Comparison of ENCODE assay signal across 16 cellular contexts in the genomic region with DNA sequence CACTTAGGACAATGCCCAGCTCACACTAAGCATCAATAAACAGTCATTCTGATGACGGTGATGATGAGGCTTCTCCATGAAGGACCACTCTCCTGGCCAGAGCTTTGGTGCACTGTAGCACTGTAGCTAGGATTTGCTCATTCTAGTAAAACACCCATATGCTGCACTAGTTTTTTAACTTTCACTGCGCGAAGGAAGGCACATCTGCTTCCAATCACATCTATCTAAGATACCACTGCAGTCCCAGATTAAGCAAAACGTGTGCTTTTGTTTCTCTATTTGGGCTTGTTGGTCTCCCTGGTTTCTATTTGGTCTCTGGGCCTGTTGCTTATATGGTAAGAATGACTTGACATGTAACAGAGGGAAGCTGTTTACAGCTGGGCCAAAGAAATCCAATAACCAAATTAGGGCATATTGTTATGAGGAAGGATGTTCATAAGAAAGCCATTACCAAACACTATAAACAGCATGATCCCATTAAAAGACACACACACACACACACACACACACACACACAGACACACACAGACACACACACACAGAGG.
A peak's percentile ranks its signal among the peaks of the same experiment; 100 is the strongest.
DNase-seq lines count a peak whose midpoint lies in the region; ATAC-seq, FAIRE-seq and TF ChIP-seq lines count a peak whose summit lies in the region.
"Had no signal": no experiment of that assay in that cellular context is flagged by ENCODE, and none has a peak within 500 bp of the region (broad histone marks: within the 10 kb centered on the region; RNA-seq: fewer than 3 reads in every experiment).

No MANE protein-coding gene starts in this region.

- CTCF ChIA-PET in K562 (lab: Yijun Ruan, JAX; ENCODE audit: low intra/inter-chr PET ratio) = no interaction called here

- H3K9me3 ChIP-seq in K562 (replicated peaks; ENCODE audit: control insufficient read depth, insufficient read depth, low read depth, low read length) = no peaks in the 10 kb centered on the region
- no peaks in the 10 kb centered on the region for H3K9me3 ChIP-seq in right atrium auricular region
- H3K9me3 ChIP-seq in stomach smooth muscle (ENCODE audit: control insufficient read depth in 2 of 2, low read length in 2 of 2) = no peaks in the 10 kb centered on the region
- H3K9me3 ChIP-seq in thyroid gland = no peaks in the 10 kb centered on the region
- H3K9me3 ChIP-seq: tibial artery had no signal

- POLR2A ChIA-PET in K562 (lab: Yijun Ruan, JAX) = no interaction called here

- BruUV-seq in K562 (replicated peaks; lab: Mats Ljungman, UMichigan) = no TSS peak

- intact Hi-C loops in K562 (cut with micrococcal nuclease) = loop anchor here (5.0 kb wide), 1 partner anchor 62 kb away; the partner anchor contains the start of genes FAM229B and TUBE1
- intact Hi-C loops in thyroid gland (cut with DNase I) = no loop called here

- no peaks in the 10 kb centered on the region for H3K79me2 ChIP-seq in K562 (ENCODE audit: control insufficient read depth, insufficient read depth, low read length)

- TF ChIP-seq POLR2A in K562 (conservative IDR thresholded peaks at IDR 0.05) = no peak
- no peak for TF ChIP-seq POLR2A in thyroid gland (IDR thresholded peaks at IDR 0.05)

- H3K4me1 ChIP-seq in K562 (replicated peaks in 1 of 2; ENCODE audit: control insufficient read depth in 2 of 2, insufficient read depth in 2 of 2, low read length in 2 of 2) (no peaks in the 10 kb centered on the region), right atrium auricular region (peaks cover 0 to 12% of the 10 kb centered on the region in 2 donors), stomach smooth muscle (ENCODE audit: control insufficient read depth, insufficient read depth, low read length) (peaks cover 3% of the 10 kb centered on the region), thyroid gland (no peaks in the 10 kb centered on the region)

- H3K27me3 ChIP-seq in K562 (ENCODE audit: control insufficient read depth in 2 of 2, insufficient read depth in 2 of 2, low read length in 2 of 2) (peaks cover 0 to 6% of the 10 kb centered on the region in 2 experiments; a peak in 3 of 5 replicates), right atrium auricular region (no peaks in the 10 kb centered on the region), stomach smooth muscle (ENCODE audit: control insufficient read depth in 1 of 2, insufficient read depth in 2 of 2, low read length in 2 of 2) (no peaks in the 10 kb centered on the region), thyroid gland (no peaks in the 10 kb centered on the region)
- H3K27me3 ChIP-seq: tibial artery had no signal

- DNase-seq in H4 (ENCODE audit: low spot score) (peak; percentile 4), K562 (ENCODE audit: extremely low read depth in 1 of 4, low spot score in 3 of 4) (no peak), right atrium auricular region (ENCODE audit: low spot score) (no peak), omental fat pad (ENCODE audit: low spot score) (no peak), UCSD-AML1 (lab: John Stamatoyannopoulos, UW; ENCODE audit: unreplicated experiment) (no peak), thyroid gland (no peak)
- DNase-seq: activated CD4-positive, alpha-beta memory T cell treated with anti-CD3 and anti-CD28 coated beads, Interleukin-2, amount 10 ng/mL, durations not matched to agents 7 days and 5 days; activated naive CD8-positive, alpha-beta T cell treated with anti-CD3 and anti-CD28 coated beads, Interleukin-2, amount 10 ng/mL, durations not matched to agents 7 days and 5 days; COR-L47; NCI-H774; T-helper 1 cell; tibial artery had no signal

- TF ChIP-seq EP300 in K562 (IDR thresholded peaks at IDR 0.05; ENCODE audit: low read length) = no peak

- H3K36me3 ChIP-seq in K562 (ENCODE audit: control insufficient read depth, insufficient read depth, low read length) = no peaks in the 10 kb centered on the region
- peaks cover 18% of the 10 kb centered on the region for H3K36me3 ChIP-seq in right atrium auricular region
- peaks cover 30 to 38% of the 10 kb centered on the region in 2 donors for H3K36me3 ChIP-seq in stomach smooth muscle (ENCODE audit: control insufficient read depth in 2 of 2, insufficient read depth in 2 of 2, low read length in 2 of 2)
- no peaks in the 10 kb centered on the region for H3K36me3 ChIP-seq in thyroid gland

- TF ChIP-seq CTCF in K562 (IDR thresholded peaks at IDR 0.05 in 2 of 3, conservative IDR thresholded peaks at IDR 0.05 in 1 of 3; ENCODE audit: insufficient read depth in 2 of 3, low read depth in 1 of 3, low read length in 3 of 3) (no peak), right atrium auricular region (IDR thresholded peaks at IDR 0.05) (no peak), omental fat pad (IDR thresholded peaks at IDR 0.05) (no peak), thyroid gland (IDR thresholded peaks at IDR 0.05) (no peak)

- H3K27ac ChIP-seq in K562 (ENCODE audit: extremely low read depth, low read depth, low read length) = no peak overlapping the region
- H3K27ac ChIP-seq in right atrium auricular region = peak overlapping the region; percentile 20 to 40
- peak overlapping the region; percentile 88 for H3K27ac ChIP-seq in stomach smooth muscle (ENCODE audit: low read length)
- no peak overlapping the region for H3K27ac ChIP-seq in thyroid gland

- ATAC-seq in K562 (no peak), HG02678 (IDR thresholded peaks at IDR 0.05; ENCODE audit: unreplicated experiment) (no peak), omental fat pad (ENCODE audit: low FRiP score) (no peak)

- H3K9ac ChIP-seq in K562 (ENCODE audit: insufficient read depth in 1 of 2, low read depth in 2 of 2, low read length in 2 of 2) (no peak overlapping the region), stomach smooth muscle (ENCODE audit: low read length in 2 of 2) (peak overlapping the region; percentile 44 to 62)

- no peaks in the 10 kb centered on the region for H4K20me1 ChIP-seq in K562 (replicated peaks; ENCODE audit: control insufficient read depth, insufficient read depth, low read length)

- no peak for TF ChIP-seq RAD21 in K562 (CRISPR knock-in tag; conservative IDR thresholded peaks at IDR 0.05 in 1 of 2, IDR thresholded peaks at IDR 0.05 in 1 of 2)

- H2AFZ ChIP-seq in K562 (ENCODE audit: low read depth, low read length) = no peak overlapping the region

- H3K9me1 ChIP-seq in K562 (ENCODE audit: control insufficient read depth, insufficient read depth, low read length) = no peaks in the 10 kb centered on the region

- in situ Hi-C loops in K562 (cut with MboI) = loop anchor here (10.0 kb wide), 1 partner anchor 445 kb away; no protein-coding TSS in a partner anchor

- no peak for FAIRE-seq in K562 (lab: Jason Lieb, UNC)
- FAIRE-seq: GM12891, islet of Langerhans had no signal

- 8% methylated on average over 4 of the region's 4 CpGs for WGBS in K562 (ENCODE audit: insufficient coverage, low coverage, missing lambda C conversion rate)
- 74 to 81% methylated on average over 4 of the region's 4 CpGs for whole genome bisulfite sequencing in thyroid gland, 2 donors

- H3K4me2 ChIP-seq in K562 (ENCODE audit: insufficient read depth, low read length) = no peak overlapping the region

- no peak overlapping the region for H3K4me3 ChIP-seq in K562
- no peak overlapping the region for H3K4me3 ChIP-seq in right atrium auricular region
- H3K4me3 ChIP-seq in stomach smooth muscle (ENCODE audit: low read length in 2 of 2) = no peak overlapping the region
- H3K4me3 ChIP-seq in thyroid gland (replicated peaks in 1 of 3) = no peak overlapping the region
- H3K4me3 ChIP-seq: tibial artery had no signal

TF ChIP-seq in K562, 482 proteins besides CTCF, POLR2A, EP300 and RAD21:
- TF ChIP-seq ZBED1 (IDR thresholded peaks at IDR 0.05) (no peak), MAFG (tag; conservative IDR thresholded peaks at IDR 0.05) (0 out of 2 replicates have a peak, but pooled peaks have one; percentile 4)
- TF ChIP-seq, protein P1, sequence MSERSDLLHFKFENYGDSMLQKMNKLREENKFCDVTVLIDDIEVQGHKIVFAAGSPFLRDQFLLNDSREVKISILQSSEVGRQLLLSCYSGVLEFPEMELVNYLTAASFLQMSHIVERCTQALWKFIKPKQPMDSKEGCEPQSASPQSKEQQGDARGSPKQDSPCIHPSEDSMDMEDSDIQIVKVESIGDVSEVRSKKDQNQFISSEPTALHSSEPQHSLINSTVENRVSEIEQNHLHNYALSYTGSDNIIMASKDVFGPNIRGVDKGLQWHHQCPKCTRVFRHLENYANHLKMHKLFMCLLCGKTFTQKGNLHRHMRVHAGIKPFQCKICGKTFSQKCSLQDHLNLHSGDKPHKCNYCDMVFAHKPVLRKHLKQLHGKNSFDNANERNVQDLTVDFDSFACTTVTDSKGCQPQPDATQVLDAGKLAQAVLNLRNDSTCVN (CRISPR knock-in tag; IDR thresholded peaks at IDR 0.05) = no peak

Comparison
In these comparisons a context has a peak if more than half of its experiments do, and no peak if none do; other contexts are left out.
1. H3K27ac ChIP-seq: peak in right atrium auricular region (2 of 2) and stomach smooth muscle (single experiment); none in K562 (single experiment) and thyroid gland (0 of 3).
2. H3K9ac ChIP-seq: peak in stomach smooth muscle (2 of 2); none in K562 (0 of 2).